In genomic region chr6:40738551-40738950, GRCh38 we compare ENCODE assay signal across 27 cellular contexts.
"Had no signal": no experiment of that assay in that cellular context is flagged by ENCODE, and none has a peak within 500 bp of the region (broad histone marks: within the 10 kb centered on the region; RNA-seq: fewer than 3 reads in every experiment).

No MANE protein-coding gene starts in this region.

- H3K36me3 ChIP-seq: colonic mucosa, gastroesophageal sphincter, heart right ventricle, left lung, spleen, suprapubic skin, transverse colon, upper lobe of right lung, uterus had no signal

- H3K36me3 Mint-ChIP-seq: naive thymus-derived CD4-positive, alpha-beta T cell had no signal

- H3K9me3 ChIP-seq: colonic mucosa, gastroesophageal sphincter, heart right ventricle, left lung, psoas muscle, spleen, suprapubic skin, transverse colon, upper lobe of right lung, uterus had no signal

- H3K27ac ChIP-seq: colonic mucosa, epithelial cell of prostate, foreskin keratinocyte, gastroesophageal sphincter, heart right ventricle, left lung, psoas muscle, skin epidermis, spleen, suprapubic skin, transverse colon, upper lobe of right lung, uterus had no signal

- H3K27ac Mint-ChIP-seq: dendritic cell treated with granulocyte-macrophage colony-stimulating factor and Interleukin-4, amounts not matched to agents 40 ng/mL and 50 ng/mL, for 4 days; endodermal cell; naive thymus-derived CD4-positive, alpha-beta T cell had no signal

- H3K27me3 ChIP-seq: colonic mucosa, uterus had no signal

- H3K4me1 Mint-ChIP-seq: naive thymus-derived CD4-positive, alpha-beta T cell; stimulated activated naive CD8-positive, alpha-beta T cell treated with anti-CD3 and anti-CD28 coated beads, Interleukin-15, amount 100 ng/mL, for 72 hours had no signal

- H3K4me3 ChIP-seq: colonic mucosa, gastroesophageal sphincter, heart right ventricle, left lung, psoas muscle, skin epidermis, spleen, suprapubic skin, transverse colon, upper lobe of right lung, uterus had no signal

- H3K4me3 Mint-ChIP-seq: dendritic cell treated with granulocyte-macrophage colony-stimulating factor and Interleukin-4, amounts not matched to agents 40 ng/mL and 50 ng/mL, for 4 days; endodermal cell; naive thymus-derived CD4-positive, alpha-beta T cell; nephron; stimulated activated naive CD8-positive, alpha-beta T cell treated with anti-CD3 and anti-CD28 coated beads, Interleukin-15, amount 100 ng/mL, for 72 hours had no signal

- H3K9me3 Mint-ChIP-seq: dendritic cell treated with granulocyte-macrophage colony-stimulating factor and Interleukin-4, amounts not matched to agents 40 ng/mL and 50 ng/mL, for 4 days; endodermal cell; naive thymus-derived CD4-positive, alpha-beta T cell; nephron; stimulated activated naive CD8-positive, alpha-beta T cell treated with anti-CD3 and anti-CD28 coated beads, Interleukin-15, amount 100 ng/mL, for 72 hours had no signal

- DNase-seq: colonic mucosa; effector CD8-positive, alpha-beta T cell; endodermal cell; foreskin keratinocyte; heart right ventricle; hippocampal formation; left cardiac atrium; mesendoderm; midbrain; naive thymus-derived CD4-positive, alpha-beta T cell; nucleus accumbens; psoas muscle; right cardiac atrium; spleen; stimulated activated CD8-positive, alpha-beta memory T cell treated with anti-CD3 and anti-CD28 coated beads, Interleukin-4, amount 100 ng/mL, for 48 hours; stimulated activated naive CD4-positive, alpha-beta T cell; stimulated activated naive CD8-positive, alpha-beta T cell treated with anti-CD3 and anti-CD28 coated beads, Interleukin-15, amount 100 ng/mL, for 72 hours; transverse colon; upper lobe of right lung; uterus had no signal

- H3K4me1 ChIP-seq: colonic mucosa, foreskin keratinocyte, gastroesophageal sphincter, heart right ventricle, left lung, psoas muscle, suprapubic skin, transverse colon, upper lobe of right lung, uterus had no signal
